Comparison of ENCODE assay signal across 1 cellular context in the genomic region with DNA sequence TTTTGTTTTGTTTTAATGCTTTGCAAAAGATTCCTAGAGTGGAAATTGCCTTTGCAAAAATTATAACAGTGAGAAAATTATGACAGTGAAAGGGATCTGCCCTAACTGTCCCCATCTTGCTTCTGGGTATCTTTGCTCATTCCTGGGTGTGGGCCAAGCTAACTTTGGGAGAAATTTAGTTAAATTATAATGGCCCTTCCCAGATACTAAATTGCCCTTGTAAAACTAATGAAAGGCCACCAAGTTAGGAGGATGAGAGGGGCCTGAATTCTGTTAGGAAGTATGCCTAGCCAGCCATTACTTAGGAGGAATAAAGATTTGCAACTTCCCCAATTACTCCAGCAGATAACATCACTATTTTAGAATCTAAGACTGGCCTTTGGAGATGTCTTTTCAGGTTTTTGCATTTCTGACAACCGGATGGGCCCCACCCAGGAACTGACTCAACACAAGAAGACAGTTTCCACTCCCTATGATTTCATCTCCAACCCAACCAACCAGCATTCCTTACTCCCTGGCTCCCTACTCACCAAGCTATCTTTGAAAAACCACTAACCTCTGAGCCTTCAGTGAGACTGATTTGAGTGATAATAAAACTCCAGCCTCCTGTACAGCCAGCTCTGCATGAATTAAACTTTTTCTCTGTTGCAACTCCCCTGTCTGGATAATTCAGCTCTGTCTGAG.
A peak's percentile ranks its signal among the peaks of the same experiment; 100 is the strongest.
TF ChIP-seq lines count a peak whose summit lies in the region.

No MANE protein-coding gene starts in this region.

TF ChIP-seq in K562, 482 proteins besides CTCF, POLR2A, EP300 and RAD21 (continued from another document and continues in another):
- TF ChIP-seq, protein P1, sequence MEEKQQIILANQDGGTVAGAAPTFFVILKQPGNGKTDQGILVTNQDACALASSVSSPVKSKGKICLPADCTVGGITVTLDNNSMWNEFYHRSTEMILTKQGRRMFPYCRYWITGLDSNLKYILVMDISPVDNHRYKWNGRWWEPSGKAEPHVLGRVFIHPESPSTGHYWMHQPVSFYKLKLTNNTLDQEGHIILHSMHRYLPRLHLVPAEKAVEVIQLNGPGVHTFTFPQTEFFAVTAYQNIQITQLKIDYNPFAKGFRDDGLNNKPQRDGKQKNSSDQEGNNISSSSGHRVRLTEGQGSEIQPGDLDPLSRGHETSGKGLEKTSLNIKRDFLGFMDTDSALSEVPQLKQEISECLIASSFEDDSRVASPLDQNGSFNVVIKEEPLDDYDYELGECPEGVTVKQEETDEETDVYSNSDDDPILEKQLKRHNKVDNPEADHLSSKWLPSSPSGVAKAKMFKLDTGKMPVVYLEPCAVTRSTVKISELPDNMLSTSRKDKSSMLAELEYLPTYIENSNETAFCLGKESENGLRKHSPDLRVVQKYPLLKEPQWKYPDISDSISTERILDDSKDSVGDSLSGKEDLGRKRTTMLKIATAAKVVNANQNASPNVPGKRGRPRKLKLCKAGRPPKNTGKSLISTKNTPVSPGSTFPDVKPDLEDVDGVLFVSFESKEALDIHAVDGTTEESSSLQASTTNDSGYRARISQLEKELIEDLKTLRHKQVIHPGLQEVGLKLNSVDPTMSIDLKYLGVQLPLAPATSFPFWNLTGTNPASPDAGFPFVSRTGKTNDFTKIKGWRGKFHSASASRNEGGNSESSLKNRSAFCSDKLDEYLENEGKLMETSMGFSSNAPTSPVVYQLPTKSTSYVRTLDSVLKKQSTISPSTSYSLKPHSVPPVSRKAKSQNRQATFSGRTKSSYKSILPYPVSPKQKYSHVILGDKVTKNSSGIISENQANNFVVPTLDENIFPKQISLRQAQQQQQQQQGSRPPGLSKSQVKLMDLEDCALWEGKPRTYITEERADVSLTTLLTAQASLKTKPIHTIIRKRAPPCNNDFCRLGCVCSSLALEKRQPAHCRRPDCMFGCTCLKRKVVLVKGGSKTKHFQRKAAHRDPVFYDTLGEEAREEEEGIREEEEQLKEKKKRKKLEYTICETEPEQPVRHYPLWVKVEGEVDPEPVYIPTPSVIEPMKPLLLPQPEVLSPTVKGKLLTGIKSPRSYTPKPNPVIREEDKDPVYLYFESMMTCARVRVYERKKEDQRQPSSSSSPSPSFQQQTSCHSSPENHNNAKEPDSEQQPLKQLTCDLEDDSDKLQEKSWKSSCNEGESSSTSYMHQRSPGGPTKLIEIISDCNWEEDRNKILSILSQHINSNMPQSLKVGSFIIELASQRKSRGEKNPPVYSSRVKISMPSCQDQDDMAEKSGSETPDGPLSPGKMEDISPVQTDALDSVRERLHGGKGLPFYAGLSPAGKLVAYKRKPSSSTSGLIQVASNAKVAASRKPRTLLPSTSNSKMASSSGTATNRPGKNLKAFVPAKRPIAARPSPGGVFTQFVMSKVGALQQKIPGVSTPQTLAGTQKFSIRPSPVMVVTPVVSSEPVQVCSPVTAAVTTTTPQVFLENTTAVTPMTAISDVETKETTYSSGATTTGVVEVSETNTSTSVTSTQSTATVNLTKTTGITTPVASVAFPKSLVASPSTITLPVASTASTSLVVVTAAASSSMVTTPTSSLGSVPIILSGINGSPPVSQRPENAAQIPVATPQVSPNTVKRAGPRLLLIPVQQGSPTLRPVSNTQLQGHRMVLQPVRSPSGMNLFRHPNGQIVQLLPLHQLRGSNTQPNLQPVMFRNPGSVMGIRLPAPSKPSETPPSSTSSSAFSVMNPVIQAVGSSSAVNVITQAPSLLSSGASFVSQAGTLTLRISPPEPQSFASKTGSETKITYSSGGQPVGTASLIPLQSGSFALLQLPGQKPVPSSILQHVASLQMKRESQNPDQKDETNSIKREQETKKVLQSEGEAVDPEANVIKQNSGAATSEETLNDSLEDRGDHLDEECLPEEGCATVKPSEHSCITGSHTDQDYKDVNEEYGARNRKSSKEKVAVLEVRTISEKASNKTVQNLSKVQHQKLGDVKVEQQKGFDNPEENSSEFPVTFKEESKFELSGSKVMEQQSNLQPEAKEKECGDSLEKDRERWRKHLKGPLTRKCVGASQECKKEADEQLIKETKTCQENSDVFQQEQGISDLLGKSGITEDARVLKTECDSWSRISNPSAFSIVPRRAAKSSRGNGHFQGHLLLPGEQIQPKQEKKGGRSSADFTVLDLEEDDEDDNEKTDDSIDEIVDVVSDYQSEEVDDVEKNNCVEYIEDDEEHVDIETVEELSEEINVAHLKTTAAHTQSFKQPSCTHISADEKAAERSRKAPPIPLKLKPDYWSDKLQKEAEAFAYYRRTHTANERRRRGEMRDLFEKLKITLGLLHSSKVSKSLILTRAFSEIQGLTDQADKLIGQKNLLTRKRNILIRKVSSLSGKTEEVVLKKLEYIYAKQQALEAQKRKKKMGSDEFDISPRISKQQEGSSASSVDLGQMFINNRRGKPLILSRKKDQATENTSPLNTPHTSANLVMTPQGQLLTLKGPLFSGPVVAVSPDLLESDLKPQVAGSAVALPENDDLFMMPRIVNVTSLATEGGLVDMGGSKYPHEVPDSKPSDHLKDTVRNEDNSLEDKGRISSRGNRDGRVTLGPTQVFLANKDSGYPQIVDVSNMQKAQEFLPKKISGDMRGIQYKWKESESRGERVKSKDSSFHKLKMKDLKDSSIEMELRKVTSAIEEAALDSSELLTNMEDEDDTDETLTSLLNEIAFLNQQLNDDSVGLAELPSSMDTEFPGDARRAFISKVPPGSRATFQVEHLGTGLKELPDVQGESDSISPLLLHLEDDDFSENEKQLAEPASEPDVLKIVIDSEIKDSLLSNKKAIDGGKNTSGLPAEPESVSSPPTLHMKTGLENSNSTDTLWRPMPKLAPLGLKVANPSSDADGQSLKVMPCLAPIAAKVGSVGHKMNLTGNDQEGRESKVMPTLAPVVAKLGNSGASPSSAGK (IDR thresholded peaks at IDR 0.05) = no peak
- TF ChIP-seq ZNF24 (IDR thresholded peaks at IDR 0.05) = no peak
- TF ChIP-seq ZNF707 (CRISPR knock-in tag; conservative IDR thresholded peaks at IDR 0.05) = no peak
- no peak for TF ChIP-seq RHOXF2B (CRISPR knock-in tag; conservative IDR thresholded peaks at IDR 0.05)
- no peak for TF ChIP-seq RBM39 (optimal IDR thresholded peaks at IDR 0.05; ENCODE audit: low read depth, low read length)
- TF ChIP-seq ATF1 (CRISPR knock-in tag; IDR thresholded peaks at IDR 0.05) = no peak
- TF ChIP-seq ATF1 (tag; IDR thresholded peaks at IDR 0.05) = peak; percentile 41
- TF ChIP-seq GABPA (tag; conservative IDR thresholded peaks at IDR 0.05; ENCODE audit: low read depth) = peak; percentile 73
- no peak for TF ChIP-seq TCF7L2 (IDR thresholded peaks at IDR 0.05; ENCODE audit: low read depth, low read length)
- TF ChIP-seq CEBPG (CRISPR knock-in tag; IDR thresholded peaks at IDR 0.05) = no peak
- TF ChIP-seq CEBPG (tag; conservative IDR thresholded peaks at IDR 0.05 in 1 of 2, IDR thresholded peaks at IDR 0.05 in 1 of 2) = no peak
- no peak for TF ChIP-seq SNRNP70 (optimal IDR thresholded peaks at IDR 0.05; ENCODE audit: low read depth, low read length)
- TF ChIP-seq PYGO2 (tag; IDR thresholded peaks at IDR 0.05) = no peak
- no peak for TF ChIP-seq CREB1 (IDR thresholded peaks at IDR 0.05)
- TF ChIP-seq CREB1 (CRISPR knock-in tag; IDR thresholded peaks at IDR 0.05) = peak; percentile 39; the same call in 1 of the 2 replicates
- TF ChIP-seq MYNN (IDR thresholded peaks at IDR 0.05) = no peak
- no peak for TF ChIP-seq MYNN (CRISPR knock-in tag; IDR thresholded peaks at IDR 0.05)
- TF ChIP-seq ASH1L (IDR thresholded peaks at IDR 0.05; ENCODE audit: borderline replicate concordance, low read depth, partially characterized antibody) = no peak
- no peak for TF ChIP-seq ZFX (CRISPR knock-in tag; IDR thresholded peaks at IDR 0.05)
- no peak for TF ChIP-seq ZNF696 (CRISPR knock-in tag; conservative IDR thresholded peaks at IDR 0.05)
- TF ChIP-seq, protein P2, sequence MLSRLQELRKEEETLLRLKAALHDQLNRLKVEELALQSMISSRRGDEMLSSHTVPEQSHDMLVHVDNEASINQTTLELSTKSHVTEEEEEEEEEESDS (CRISPR knock-in tag; IDR thresholded peaks at IDR 0.05) = no peak
- no peak for TF ChIP-seq ZNF592 (IDR thresholded peaks at IDR 0.05)
- TF ChIP-seq, protein P3, sequence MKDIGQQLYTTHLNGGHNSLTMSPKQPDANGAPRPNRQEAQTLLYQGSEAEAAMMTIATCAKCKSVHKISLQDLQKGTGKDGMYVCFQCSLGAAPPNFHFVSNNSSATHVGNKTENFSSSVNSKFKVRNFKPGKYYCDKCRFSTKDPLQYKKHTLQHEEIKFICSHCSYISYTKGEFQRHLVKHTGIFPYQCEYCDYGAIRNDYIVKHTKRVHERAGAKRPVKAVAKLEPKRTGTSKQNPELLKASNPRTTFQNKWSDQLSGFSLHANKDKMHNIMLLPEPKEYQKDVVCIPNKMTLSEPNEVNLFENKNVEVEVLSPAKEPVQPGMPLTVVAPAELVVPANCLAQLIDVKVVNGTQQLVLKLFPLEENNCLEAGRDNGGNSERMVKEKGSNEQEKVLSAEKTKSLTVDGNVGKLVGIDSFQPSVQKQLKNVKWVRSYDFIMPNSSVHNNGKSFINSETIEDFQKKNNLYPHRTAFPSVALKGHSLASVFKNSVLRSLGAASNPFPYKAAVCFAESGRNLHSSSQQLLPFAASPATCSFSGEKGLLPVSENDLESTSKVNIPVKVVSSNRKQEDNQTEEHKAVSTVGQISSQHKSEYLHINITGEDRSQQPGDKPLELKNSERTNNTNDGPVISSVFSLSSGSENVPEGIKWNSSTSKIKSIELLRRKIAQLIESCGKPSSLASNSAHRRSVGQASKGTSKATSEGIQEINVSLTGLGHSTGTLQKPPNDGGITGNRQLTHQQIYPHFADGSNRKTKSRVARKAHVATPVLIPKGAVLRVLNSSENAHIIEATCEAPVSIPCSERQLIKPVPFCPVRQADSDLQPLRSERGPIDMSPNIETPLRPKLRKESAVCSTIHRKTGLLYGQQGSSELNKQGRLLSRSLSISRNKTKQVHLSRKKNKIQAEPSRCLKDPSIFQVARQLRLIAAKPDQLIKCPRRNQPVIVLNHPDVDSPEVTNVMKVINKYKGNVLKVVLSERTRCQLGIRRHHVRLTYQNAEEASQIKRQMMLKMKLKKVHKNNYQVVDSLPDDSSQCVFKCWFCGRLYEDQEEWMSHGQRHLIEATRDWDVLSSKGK (CRISPR knock-in tag; IDR thresholded peaks at IDR 0.05) = no peak
- 0 out of 2 replicates have a peak, but pooled peaks have one; percentile 17 for TF ChIP-seq HMG20A (CRISPR knock-in tag; conservative IDR thresholded peaks at IDR 0.05)
- peak; percentile 40 for TF ChIP-seq SMAD4 (CRISPR knock-in tag; conservative IDR thresholded peaks at IDR 0.05)
- no peak for TF ChIP-seq KHSRP (IDR thresholded peaks at IDR 0.05)
- 0 out of 4 replicates have a peak, but pooled peaks of 1 of the 2 experiments have one; percentile 21 for TF ChIP-seq MAZ (CRISPR knock-in tag; conservative IDR thresholded peaks at IDR 0.05 in 1 of 2, IDR thresholded peaks at IDR 0.05 in 1 of 2)
- no peak for TF ChIP-seq PHF8 (IDR thresholded peaks at IDR 0.05; ENCODE audit: borderline replicate concordance, low read length)
- TF ChIP-seq ELF2 (CRISPR knock-in tag; IDR thresholded peaks at IDR 0.05) = no peak
- TF ChIP-seq, protein P4, sequence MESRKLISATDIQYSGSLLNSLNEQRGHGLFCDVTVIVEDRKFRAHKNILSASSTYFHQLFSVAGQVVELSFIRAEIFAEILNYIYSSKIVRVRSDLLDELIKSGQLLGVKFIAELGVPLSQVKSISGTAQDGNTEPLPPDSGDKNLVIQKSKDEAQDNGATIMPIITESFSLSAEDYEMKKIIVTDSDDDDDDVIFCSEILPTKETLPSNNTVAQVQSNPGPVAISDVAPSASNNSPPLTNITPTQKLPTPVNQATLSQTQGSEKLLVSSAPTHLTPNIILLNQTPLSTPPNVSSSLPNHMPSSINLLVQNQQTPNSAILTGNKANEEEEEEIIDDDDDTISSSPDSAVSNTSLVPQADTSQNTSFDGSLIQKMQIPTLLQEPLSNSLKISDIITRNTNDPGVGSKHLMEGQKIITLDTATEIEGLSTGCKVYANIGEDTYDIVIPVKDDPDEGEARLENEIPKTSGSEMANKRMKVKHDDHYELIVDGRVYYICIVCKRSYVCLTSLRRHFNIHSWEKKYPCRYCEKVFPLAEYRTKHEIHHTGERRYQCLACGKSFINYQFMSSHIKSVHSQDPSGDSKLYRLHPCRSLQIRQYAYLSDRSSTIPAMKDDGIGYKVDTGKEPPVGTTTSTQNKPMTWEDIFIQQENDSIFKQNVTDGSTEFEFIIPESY (CRISPR knock-in tag; IDR thresholded peaks at IDR 0.05) = no peak
- no peak for TF ChIP-seq MTA1 (IDR thresholded peaks at IDR 0.05; ENCODE audit: borderline replicate concordance)
- TF ChIP-seq ERF (CRISPR knock-in tag; IDR thresholded peaks at IDR 0.05) = no peak
- no peak for TF ChIP-seq ZNF133 (CRISPR knock-in tag; IDR thresholded peaks at IDR 0.05)
- TF ChIP-seq ZNF23 (CRISPR knock-in tag; IDR thresholded peaks at IDR 0.05) = no peak
- TF ChIP-seq SRSF3 (IDR thresholded peaks at IDR 0.05; ENCODE audit: insufficient read depth, low read length) = no peak
- TF ChIP-seq KAT2B (IDR thresholded peaks at IDR 0.05; ENCODE audit: low read depth, low read length) = no peak
- TF ChIP-seq ZNF644 (tag; IDR thresholded peaks at IDR 0.05; ENCODE audit: low read depth) = no peak
- no peak for TF ChIP-seq ZNF140 (CRISPR knock-in tag; IDR thresholded peaks at IDR 0.05)
- TF ChIP-seq FOXP1 (CRISPR knock-in tag; IDR thresholded peaks at IDR 0.05) = no peak
